Comparison of ENCODE assay signal across 16 cellular contexts in the genomic region with DNA sequence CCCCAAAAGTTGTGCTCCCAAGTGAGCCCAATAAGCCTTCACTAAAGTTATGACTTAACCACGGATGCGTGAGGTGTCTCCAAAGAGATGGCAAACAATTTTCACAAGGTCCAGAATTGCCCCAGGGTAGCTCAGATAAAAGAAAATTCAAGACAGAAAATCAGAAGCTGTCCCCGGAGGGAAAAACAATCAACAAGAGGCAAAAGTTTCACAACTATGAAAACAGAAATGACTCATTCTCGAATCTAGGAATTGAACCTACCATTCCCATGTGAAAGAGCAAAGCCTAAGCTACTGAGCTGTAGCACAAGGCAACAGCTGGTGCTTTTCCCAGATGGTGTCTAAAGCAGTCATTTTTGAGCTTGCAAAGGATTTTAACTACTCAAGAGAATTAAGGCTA. TPM values are rescaled to one million over a fixed set of nuclear protein-coding genes. Genes with fewer than 3 reads are reported as not detected.
DNase-seq lines count a peak whose midpoint lies in the region; ATAC-seq and TF ChIP-seq lines count a peak whose summit lies in the region.
"Had no signal": no experiment of that assay in that cellular context is flagged by ENCODE, and none has a peak within 500 bp of the region (broad histone marks: within the 10 kb centered on the region; RNA-seq: fewer than 3 reads in every experiment).

No MANE protein-coding gene starts in this region.

- no peak for TF ChIP-seq CTCF in fibroblast of villous mesenchyme (IDR thresholded peaks at IDR 0.05; ENCODE audit: insufficient read depth, low read depth, low read length)

- no peak for ATAC-seq in SK-N-SH treated with all-trans-retinoic acid at 6 μM for 48 hours
- ATAC-seq: activated CD4-positive, alpha-beta T cell treated with anti-CD3 and anti-CD28 coated beads for 36 hours; gastrocnemius medialis; stimulated activated memory B cell treated with anti-CD40 and anti-IgM and Interleukin-4, amounts not matched to agents 10 μg/mL and 1 μg/mL and 100 μg/mL, for 72 hours had no signal

- DNase-seq in A172 (ENCODE audit: low spot score) = peak; percentile 24
- DNase-seq in H4 (ENCODE audit: low spot score) = peak; percentile 19
- peak; percentile 8 for DNase-seq in OCI-M1 (lab: John Stamatoyannopoulos, UW)
- peak; percentile 38 for DNase-seq in fibroblast of villous mesenchyme (ENCODE audit: low read depth)
- no peak for DNase-seq in HK-2 (ENCODE audit: unreplicated experiment)
- no peak for DNase-seq in NCI-H2196 (lab: John Stamatoyannopoulos, UW; ENCODE audit: unreplicated experiment)
- DNase-seq in NOMO-1 (lab: John Stamatoyannopoulos, UW; ENCODE audit: unreplicated experiment in 2 of 2) = no peak
- DNase-seq: activated CD4-positive, alpha-beta T cell treated with anti-CD3 and anti-CD28 coated beads for 36 hours; effector CD8-positive, alpha-beta T cell; gastrocnemius medialis; NCI-H2081; Peyer's patch; uterus had no signal

- no peak overlapping the region for H3K4me3 ChIP-seq in fibroblast of villous mesenchyme (ENCODE audit: low read depth, low read length)
- H3K4me3 ChIP-seq: cardiac muscle cell, gastrocnemius medialis, Peyer's patch, uterus had no signal

TF ChIP-seq in SK-N-SH treated with all-trans-retinoic acid at 6 μM for 48 hours, 23 proteins besides CTCF, POLR2A, EP300 and RAD21:
- TF ChIP-seq RARB (CRISPR knock-in tag; IDR thresholded peaks at IDR 0.05) (no peak), GLIS3 (CRISPR knock-in tag; IDR thresholded peaks at IDR 0.05) (no peak), ARNTL (CRISPR knock-in tag; IDR thresholded peaks at IDR 0.05; ENCODE audit: borderline replicate concordance, low read depth) (no peak), ZNF70 (CRISPR knock-in tag; IDR thresholded peaks at IDR 0.05) (no peak), PPARA (CRISPR knock-in tag; IDR thresholded peaks at IDR 0.05; ENCODE audit: borderline replicate concordance) (no peak), ZFP30 (CRISPR knock-in tag; IDR thresholded peaks at IDR 0.05) (no peak), ISL1 (CRISPR knock-in tag; IDR thresholded peaks at IDR 0.05) (no peak), OSR1 (CRISPR knock-in tag; IDR thresholded peaks at IDR 0.05) (no peak), TOX (CRISPR knock-in tag; IDR thresholded peaks at IDR 0.05; ENCODE audit: borderline replicate concordance) (no peak), ZNF8 (CRISPR knock-in tag; IDR thresholded peaks at IDR 0.05) (no peak)
- TF ChIP-seq, protein P1, sequence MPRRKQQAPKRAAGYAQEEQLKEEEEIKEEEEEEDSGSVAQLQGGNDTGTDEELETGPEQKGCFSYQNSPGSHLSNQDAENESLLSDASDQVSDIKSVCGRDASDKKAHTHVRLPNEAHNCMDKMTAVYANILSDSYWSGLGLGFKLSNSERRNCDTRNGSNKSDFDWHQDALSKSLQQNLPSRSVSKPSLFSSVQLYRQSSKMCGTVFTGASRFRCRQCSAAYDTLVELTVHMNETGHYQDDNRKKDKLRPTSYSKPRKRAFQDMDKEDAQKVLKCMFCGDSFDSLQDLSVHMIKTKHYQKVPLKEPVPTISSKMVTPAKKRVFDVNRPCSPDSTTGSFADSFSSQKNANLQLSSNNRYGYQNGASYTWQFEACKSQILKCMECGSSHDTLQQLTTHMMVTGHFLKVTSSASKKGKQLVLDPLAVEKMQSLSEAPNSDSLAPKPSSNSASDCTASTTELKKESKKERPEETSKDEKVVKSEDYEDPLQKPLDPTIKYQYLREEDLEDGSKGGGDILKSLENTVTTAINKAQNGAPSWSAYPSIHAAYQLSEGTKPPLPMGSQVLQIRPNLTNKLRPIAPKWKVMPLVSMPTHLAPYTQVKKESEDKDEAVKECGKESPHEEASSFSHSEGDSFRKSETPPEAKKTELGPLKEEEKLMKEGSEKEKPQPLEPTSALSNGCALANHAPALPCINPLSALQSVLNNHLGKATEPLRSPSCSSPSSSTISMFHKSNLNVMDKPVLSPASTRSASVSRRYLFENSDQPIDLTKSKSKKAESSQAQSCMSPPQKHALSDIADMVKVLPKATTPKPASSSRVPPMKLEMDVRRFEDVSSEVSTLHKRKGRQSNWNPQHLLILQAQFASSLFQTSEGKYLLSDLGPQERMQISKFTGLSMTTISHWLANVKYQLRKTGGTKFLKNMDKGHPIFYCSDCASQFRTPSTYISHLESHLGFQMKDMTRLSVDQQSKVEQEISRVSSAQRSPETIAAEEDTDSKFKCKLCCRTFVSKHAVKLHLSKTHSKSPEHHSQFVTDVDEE (CRISPR knock-in tag; IDR thresholded peaks at IDR 0.05) = no peak
- TF ChIP-seq, protein P2, sequence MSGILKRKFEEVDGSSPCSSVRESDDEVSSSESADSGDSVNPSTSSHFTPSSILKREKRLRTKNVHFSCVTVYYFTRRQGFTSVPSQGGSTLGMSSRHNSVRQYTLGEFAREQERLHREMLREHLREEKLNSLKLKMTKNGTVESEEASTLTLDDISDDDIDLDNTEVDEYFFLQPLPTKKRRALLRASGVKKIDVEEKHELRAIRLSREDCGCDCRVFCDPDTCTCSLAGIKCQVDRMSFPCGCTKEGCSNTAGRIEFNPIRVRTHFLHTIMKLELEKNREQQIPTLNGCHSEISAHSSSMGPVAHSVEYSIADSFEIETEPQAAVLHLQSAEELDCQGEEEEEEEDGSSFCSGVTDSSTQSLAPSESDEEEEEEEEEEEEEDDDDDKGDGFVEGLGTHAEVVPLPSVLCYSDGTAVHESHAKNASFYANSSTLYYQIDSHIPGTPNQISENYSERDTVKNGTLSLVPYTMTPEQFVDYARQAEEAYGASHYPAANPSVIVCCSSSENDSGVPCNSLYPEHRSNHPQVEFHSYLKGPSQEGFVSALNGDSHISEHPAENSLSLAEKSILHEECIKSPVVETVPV (CRISPR knock-in tag; IDR thresholded peaks at IDR 0.05) = no peak
- TF ChIP-seq, protein P3, sequence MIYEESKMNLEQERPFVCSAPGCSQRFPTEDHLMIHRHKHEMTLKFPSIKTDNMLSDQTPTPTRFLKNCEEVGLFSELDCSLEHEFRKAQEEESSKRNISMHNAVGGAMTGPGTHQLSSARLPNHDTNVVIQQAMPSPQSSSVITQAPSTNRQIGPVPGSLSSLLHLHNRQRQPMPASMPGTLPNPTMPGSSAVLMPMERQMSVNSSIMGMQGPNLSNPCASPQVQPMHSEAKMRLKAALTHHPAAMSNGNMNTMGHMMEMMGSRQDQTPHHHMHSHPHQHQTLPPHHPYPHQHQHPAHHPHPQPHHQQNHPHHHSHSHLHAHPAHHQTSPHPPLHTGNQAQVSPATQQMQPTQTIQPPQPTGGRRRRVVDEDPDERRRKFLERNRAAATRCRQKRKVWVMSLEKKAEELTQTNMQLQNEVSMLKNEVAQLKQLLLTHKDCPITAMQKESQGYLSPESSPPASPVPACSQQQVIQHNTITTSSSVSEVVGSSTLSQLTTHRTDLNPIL (CRISPR knock-in tag; IDR thresholded peaks at IDR 0.05; ENCODE audit: low read depth) = no peak

RNA-seq across cellular contexts. Expression of a gene that starts 33.5 kb away (rescaled TPM):
- total RNA-seq in A172 (2014; rRNA removed; shearing (Covaris generic)) = 8.0 and 11.1 TPM in 2 replicates
- 5.6 and 9.6 TPM in 2 replicates for total RNA-seq in H4 (2014; rRNA removed; shearing (Covaris generic))
- 0.86 and 0.97 TPM in 2 replicates for total RNA-seq in fibroblast of villous mesenchyme
- total RNA-seq: cardiac muscle cell had no signal

Comparison
In these comparisons a context has a peak if more than half of its experiments do, and no peak if none do; other contexts are left out.
1. DNase-seq: peak in A172 (single experiment), H4 (single experiment), OCI-M1 (single experiment) and fibroblast of villous mesenchyme (single experiment); none in HK-2 (single experiment), NCI-H2196 (single experiment) and NOMO-1 (0 of 2).